25 cellular contexts compared by ENCODE assay signal in the genomic region with DNA sequence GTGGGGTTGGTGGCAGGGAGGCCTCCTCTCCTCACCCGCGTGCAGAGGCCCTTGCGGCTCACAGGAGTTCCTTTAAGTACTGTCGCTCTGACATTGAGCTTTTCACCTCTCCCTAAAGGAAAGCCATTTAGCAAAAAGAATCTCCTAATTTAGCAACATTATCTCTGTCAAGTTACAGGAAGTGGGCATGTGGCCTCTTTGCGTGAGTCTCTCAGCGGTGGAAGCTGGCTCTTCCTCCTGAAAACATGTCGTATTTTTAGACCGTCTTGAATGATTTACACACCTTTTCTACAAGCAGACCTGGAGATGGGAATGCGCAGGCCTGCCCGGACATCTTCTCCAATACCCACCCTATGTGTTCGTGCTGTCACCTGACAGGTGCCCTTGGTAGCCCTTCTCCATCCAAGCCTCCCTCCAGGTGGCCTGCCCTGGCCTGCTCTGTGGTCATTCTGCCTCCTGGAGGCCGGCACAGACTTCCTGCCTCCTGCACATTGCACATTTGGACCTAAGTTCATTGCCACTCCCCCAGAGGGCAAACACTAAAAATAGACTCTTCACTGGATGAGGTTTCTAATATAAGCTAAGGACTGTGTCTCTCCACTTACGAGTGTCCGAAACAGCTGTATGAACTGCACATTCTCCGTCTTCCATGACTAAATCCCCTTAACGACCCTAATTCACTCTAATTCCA. TPM values are rescaled to one million over a fixed set of nuclear protein-coding genes. Genes with fewer than 3 reads are reported as not detected.
DNase-seq lines count a peak whose midpoint lies in the region; ATAC-seq and TF ChIP-seq lines count a peak whose summit lies in the region.
"Had no signal": no experiment of that assay in that cellular context is flagged by ENCODE, and none has a peak within 500 bp of the region (broad histone marks: within the 10 kb centered on the region; RNA-seq: fewer than 3 reads in every experiment).

No MANE protein-coding gene starts in this region.

- peak; percentile 70 for ATAC-seq in Right ventricle myocardium inferior
- no peak for ATAC-seq in naive thymus-derived CD4-positive, alpha-beta T cell
- ATAC-seq: esophagus mucosa; stimulated activated naive CD8-positive, alpha-beta T cell treated with anti-CD3 and anti-CD28 coated beads, Interleukin-15, Interleukin-2, amounts not matched to agents 100 U/mL and 50 U/mL, for 24 hours had no signal

- intact Hi-C loops in Right ventricle myocardium inferior (cut with DNase I): no loop called here
- intact Hi-C loops in naive thymus-derived CD4-positive, alpha-beta T cell (cut with micrococcal nuclease): no loop called here

- H3K27me3 ChIP-seq in osteoblast (ENCODE audit: insufficient read depth, low read length): no peaks in the 10 kb centered on the region
- H3K27me3 ChIP-seq in naive thymus-derived CD4-positive, alpha-beta T cell (ENCODE audit: control insufficient read depth in 2 of 2, insufficient read depth in 2 of 2, low read length in 2 of 2): no peaks in the 10 kb centered on the region

- peak overlapping the region in 1 of 9 donors; percentile 19 for H3K27ac Mint-ChIP-seq in naive thymus-derived CD4-positive, alpha-beta T cell

- no peaks in the 10 kb centered on the region for H4K20me1 ChIP-seq in osteoblast (ENCODE audit: insufficient read depth, low read length)

- H2AFZ ChIP-seq in osteoblast (ENCODE audit: low read length): no peak overlapping the region
- H2AFZ ChIP-seq: PC-9 had no signal

- H3K27me3 Mint-ChIP-seq in naive thymus-derived CD4-positive, alpha-beta T cell: peaks cover 0 to 18% (median 0%) of the 10 kb centered on the region in 5 donors

- H3K4me2 ChIP-seq in osteoblast (ENCODE audit: insufficient read depth, low read length): no peak overlapping the region
- H3K4me2 ChIP-seq: PC-9 had no signal

- H3K9me3 ChIP-seq in KOPT-K1 (ENCODE audit: insufficient read depth, low read length, poor library complexity, severe bottlenecking) (no peaks in the 10 kb centered on the region), osteoblast (ENCODE audit: low read depth, low read length) (no peaks in the 10 kb centered on the region)
- no peaks in the 10 kb centered on the region for H3K9me3 ChIP-seq in naive thymus-derived CD4-positive, alpha-beta T cell (ENCODE audit: control insufficient read depth in 2 of 3, low read length in 3 of 3)
- H3K9me3 ChIP-seq: MG63, neutrophil, SJSA1 had no signal

- POLR2A ChIA-PET in naive thymus-derived CD4-positive, alpha-beta T cell (lab: Charles Lee): no interaction called here

- no peaks in the 10 kb centered on the region for H3K4me1 ChIP-seq in osteoblast (ENCODE audit: insufficient read depth, low read length)
- H3K4me1 ChIP-seq in naive thymus-derived CD4-positive, alpha-beta T cell (ENCODE audit: control insufficient read depth in 2 of 2, insufficient read depth in 2 of 2, low read length in 2 of 2): no peaks in the 10 kb centered on the region
- H3K4me1 ChIP-seq: SJSA1 had no signal

- peaks cover 6 to 10% (median 8%) of the 10 kb centered on the region in 7 donors for H3K4me1 Mint-ChIP-seq in naive thymus-derived CD4-positive, alpha-beta T cell

- H3K4me3 Mint-ChIP-seq in naive thymus-derived CD4-positive, alpha-beta T cell: peak overlapping the region in 1 of 10 donors; percentile 43

- no peak for TF ChIP-seq CTCF in osteoblast (IDR thresholded peaks at IDR 0.05; ENCODE audit: extremely low read depth, low read depth, low read length)

- no peak overlapping the region for H3K4me3 ChIP-seq in osteoblast (ENCODE audit: insufficient read depth, low read length)
- H3K4me3 ChIP-seq in naive thymus-derived CD4-positive, alpha-beta T cell (ENCODE audit: low read length): no peak overlapping the region
- H3K4me3 ChIP-seq: MG63, PC-9, SJSA1, tibial artery had no signal

- H3K9me3 Mint-ChIP-seq in naive thymus-derived CD4-positive, alpha-beta T cell: peaks cover 0 to 4% (median 0%) of the 10 kb centered on the region in 11 donors

- peaks cover 17% of the 10 kb centered on the region for H3K36me3 ChIP-seq in KOPT-K1 (ENCODE audit: insufficient read depth, low read length)
- no peaks in the 10 kb centered on the region for H3K36me3 ChIP-seq in osteoblast (ENCODE audit: insufficient read depth, low read length)
- no peaks in the 10 kb centered on the region for H3K36me3 ChIP-seq in naive thymus-derived CD4-positive, alpha-beta T cell (ENCODE audit: control insufficient read depth in 2 of 3, insufficient read depth in 3 of 3, low read length in 3 of 3)
- H3K36me3 ChIP-seq: MG63, neutrophil, SJSA1, tibial artery had no signal

- H3K27ac ChIP-seq in KOPT-K1 (ENCODE audit: low read depth, low read length, poor library complexity, severe bottlenecking): peak overlapping the region; percentile 97
- H3K27ac ChIP-seq in osteoblast (ENCODE audit: low read depth, low read length): no peak overlapping the region
- no peak overlapping the region for H3K27ac ChIP-seq in naive thymus-derived CD4-positive, alpha-beta T cell (ENCODE audit: low read depth, low read length)
- H3K27ac ChIP-seq: HL-60, neutrophil, PC-9, SJSA1, tibial artery, VCaP had no signal

- CTCF ChIA-PET in naive thymus-derived CD4-positive, alpha-beta T cell (lab: Charles Lee): no interaction called here

- peak; percentile 86 for DNase-seq in NOMO-1 treated with DMSO at 0.1 percent for 48 hours (lab: John Stamatoyannopoulos, UW; ENCODE audit: unreplicated experiment)
- DNase-seq in Right ventricle myocardium inferior (ENCODE audit: missing footprints): no peak
- peak; percentile 44 for DNase-seq in osteoblast (ENCODE audit: insufficient read length, low spot score, missing footprints)
- DNase-seq in naive thymus-derived CD4-positive, alpha-beta T cell: no peak
- DNase-seq in NCI-H748 treated with DMSO at 0.1 percent for 48 hours (lab: John Stamatoyannopoulos, UW): no peak
- DNase-seq in ACHN: no peak
- DNase-seq: activated CD4-positive, alpha-beta T cell treated with anti-CD3 and anti-CD28 coated beads, Interleukin-2, amount 50 U/mL, for 4 hours; activated effector memory CD4-positive, alpha-beta T cell treated with Interleukin-2 at 50 U/mL for 16 hours; effector memory CD4-positive, alpha-beta T cell; foreskin melanocyte; GOT3; MG63; NCI-H1694 treated with DMSO at 0.1 percent for 48 hours; NCI-H774; PC-9; stimulated activated CD4-positive, alpha-beta T cell treated with anti-CD3 and anti-CD28 coated beads, Interleukin-4, amount 100 ng/mL, for 4 hours; stimulated activated naive CD8-positive, alpha-beta T cell treated with anti-CD3 and anti-CD28 coated beads, Interleukin-15, Interleukin-2, amounts not matched to agents 100 U/mL and 50 U/mL, for 24 hours; T-helper 2 cell; tibial artery had no signal

- H3K36me3 Mint-ChIP-seq in naive thymus-derived CD4-positive, alpha-beta T cell: no peaks in the 10 kb centered on the region

- in situ Hi-C loops in ACHN (cut with HindIII; ENCODE audit: low pct_ligation_motif_present, low pct_unique_long_range_greater_than_20kb, low sequenced_read_pairs): no loop called here

- H3K79me2 ChIP-seq in osteoblast (ENCODE audit: insufficient read depth, low read length): no peaks in the 10 kb centered on the region

RNA-seq across cellular contexts. Expression of gene PHACTR3, which starts 18.5 kb away (rescaled TPM):
- total RNA-seq in Right ventricle myocardium inferior (9.9 TPM), osteoblast (not detected in 2 replicates)
- total RNA-seq in naive thymus-derived CD4-positive, alpha-beta T cell: under 1 TPM in 1 of 5 experiments, not detected in 4; 0.49 TPM
- not detected for polyA plus RNA-seq in naive thymus-derived CD4-positive, alpha-beta T cell
- total RNA-seq: esophagus mucosa, SJSA1 had no signal

Comparison
In these comparisons a context has a peak if more than half of its experiments do, and no peak if none do; other contexts are left out.
1. DNase-seq: peak in NOMO-1 treated with DMSO at 0.1 percent for 48 hours (single experiment) and osteoblast (single experiment); none in Right ventricle myocardium inferior (single experiment), naive thymus-derived CD4-positive, alpha-beta T cell (0 of 9), NCI-H748 treated with DMSO at 0.1 percent for 48 hours (single experiment) and ACHN (single experiment).